In the genomic region with DNA sequence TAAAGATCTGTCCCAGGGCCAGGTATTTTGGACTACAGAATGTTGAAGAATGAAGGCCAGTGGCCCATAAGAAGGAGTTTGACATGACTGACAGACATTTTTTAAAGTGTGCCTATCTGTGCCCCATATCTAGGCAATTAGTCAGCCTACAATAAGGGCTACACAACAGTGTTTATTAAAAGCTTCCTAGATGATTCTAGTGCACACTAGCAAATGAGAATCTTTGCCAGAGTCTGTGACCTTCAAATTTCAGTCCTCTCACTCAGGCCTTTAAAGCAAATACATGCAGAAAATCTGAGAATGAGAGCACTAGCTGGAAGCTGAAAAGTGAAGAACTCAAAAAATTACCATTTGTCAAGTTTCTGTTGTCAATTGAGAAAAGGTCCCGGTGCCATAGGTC, we compare ENCODE assay signal across 1 cellular context.
A peak's percentile ranks its signal among the peaks of the same experiment; 100 is the strongest.
TF ChIP-seq lines count a peak whose summit lies in the region.

No MANE protein-coding gene starts in this region.

TF ChIP-seq in HepG2, 621 proteins besides CTCF, POLR2A, EP300 and RAD21 (continued from another document):
- TF ChIP-seq, protein P1, sequence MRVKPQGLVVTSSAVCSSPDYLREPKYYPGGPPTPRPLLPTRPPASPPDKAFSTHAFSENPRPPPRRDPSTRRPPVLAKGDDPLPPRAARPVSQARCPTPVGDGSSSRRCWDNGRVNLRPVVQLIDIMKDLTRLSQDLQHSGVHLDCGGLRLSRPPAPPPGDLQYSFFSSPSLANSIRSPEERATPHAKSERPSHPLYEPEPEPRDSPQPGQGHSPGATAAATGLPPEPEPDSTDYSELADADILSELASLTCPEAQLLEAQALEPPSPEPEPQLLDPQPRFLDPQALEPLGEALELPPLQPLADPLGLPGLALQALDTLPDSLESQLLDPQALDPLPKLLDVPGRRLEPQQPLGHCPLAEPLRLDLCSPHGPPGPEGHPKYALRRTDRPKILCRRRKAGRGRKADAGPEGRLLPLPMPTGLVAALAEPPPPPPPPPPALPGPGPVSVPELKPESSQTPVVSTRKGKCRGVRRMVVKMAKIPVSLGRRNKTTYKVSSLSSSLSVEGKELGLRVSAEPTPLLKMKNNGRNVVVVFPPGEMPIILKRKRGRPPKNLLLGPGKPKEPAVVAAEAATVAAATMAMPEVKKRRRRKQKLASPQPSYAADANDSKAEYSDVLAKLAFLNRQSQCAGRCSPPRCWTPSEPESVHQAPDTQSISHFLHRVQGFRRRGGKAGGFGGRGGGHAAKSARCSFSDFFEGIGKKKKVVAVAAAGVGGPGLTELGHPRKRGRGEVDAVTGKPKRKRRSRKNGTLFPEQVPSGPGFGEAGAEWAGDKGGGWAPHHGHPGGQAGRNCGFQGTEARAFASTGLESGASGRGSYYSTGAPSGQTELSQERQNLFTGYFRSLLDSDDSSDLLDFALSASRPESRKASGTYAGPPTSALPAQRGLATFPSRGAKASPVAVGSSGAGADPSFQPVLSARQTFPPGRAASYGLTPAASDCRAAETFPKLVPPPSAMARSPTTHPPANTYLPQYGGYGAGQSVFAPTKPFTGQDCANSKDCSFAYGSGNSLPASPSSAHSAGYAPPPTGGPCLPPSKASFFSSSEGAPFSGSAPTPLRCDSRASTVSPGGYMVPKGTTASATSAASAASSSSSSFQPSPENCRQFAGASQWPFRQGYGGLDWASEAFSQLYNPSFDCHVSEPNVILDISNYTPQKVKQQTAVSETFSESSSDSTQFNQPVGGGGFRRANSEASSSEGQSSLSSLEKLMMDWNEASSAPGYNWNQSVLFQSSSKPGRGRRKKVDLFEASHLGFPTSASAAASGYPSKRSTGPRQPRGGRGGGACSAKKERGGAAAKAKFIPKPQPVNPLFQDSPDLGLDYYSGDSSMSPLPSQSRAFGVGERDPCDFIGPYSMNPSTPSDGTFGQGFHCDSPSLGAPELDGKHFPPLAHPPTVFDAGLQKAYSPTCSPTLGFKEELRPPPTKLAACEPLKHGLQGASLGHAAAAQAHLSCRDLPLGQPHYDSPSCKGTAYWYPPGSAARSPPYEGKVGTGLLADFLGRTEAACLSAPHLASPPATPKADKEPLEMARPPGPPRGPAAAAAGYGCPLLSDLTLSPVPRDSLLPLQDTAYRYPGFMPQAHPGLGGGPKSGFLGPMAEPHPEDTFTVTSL (CRISPR knock-in tag; IDR thresholded peaks at IDR 0.05; ENCODE audit: borderline replicate concordance) = peak; percentile 53; the same call in 1 of the 2 replicates
- TF ChIP-seq THAP11 (CRISPR knock-in tag; IDR thresholded peaks at IDR 0.05) = no peak
- TF ChIP-seq ZNF230 (CRISPR knock-in tag; IDR thresholded peaks at IDR 0.05) = no peak
- TF ChIP-seq, protein P2, sequence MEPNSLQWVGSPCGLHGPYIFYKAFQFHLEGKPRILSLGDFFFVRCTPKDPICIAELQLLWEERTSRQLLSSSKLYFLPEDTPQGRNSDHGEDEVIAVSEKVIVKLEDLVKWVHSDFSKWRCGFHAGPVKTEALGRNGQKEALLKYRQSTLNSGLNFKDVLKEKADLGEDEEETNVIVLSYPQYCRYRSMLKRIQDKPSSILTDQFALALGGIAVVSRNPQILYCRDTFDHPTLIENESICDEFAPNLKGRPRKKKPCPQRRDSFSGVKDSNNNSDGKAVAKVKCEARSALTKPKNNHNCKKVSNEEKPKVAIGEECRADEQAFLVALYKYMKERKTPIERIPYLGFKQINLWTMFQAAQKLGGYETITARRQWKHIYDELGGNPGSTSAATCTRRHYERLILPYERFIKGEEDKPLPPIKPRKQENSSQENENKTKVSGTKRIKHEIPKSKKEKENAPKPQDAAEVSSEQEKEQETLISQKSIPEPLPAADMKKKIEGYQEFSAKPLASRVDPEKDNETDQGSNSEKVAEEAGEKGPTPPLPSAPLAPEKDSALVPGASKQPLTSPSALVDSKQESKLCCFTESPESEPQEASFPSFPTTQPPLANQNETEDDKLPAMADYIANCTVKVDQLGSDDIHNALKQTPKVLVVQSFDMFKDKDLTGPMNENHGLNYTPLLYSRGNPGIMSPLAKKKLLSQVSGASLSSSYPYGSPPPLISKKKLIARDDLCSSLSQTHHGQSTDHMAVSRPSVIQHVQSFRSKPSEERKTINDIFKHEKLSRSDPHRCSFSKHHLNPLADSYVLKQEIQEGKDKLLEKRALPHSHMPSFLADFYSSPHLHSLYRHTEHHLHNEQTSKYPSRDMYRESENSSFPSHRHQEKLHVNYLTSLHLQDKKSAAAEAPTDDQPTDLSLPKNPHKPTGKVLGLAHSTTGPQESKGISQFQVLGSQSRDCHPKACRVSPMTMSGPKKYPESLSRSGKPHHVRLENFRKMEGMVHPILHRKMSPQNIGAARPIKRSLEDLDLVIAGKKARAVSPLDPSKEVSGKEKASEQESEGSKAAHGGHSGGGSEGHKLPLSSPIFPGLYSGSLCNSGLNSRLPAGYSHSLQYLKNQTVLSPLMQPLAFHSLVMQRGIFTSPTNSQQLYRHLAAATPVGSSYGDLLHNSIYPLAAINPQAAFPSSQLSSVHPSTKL (CRISPR knock-in tag; IDR thresholded peaks at IDR 0.05) = peak; percentile 34; the same call in 1 of the 2 replicates
- TF ChIP-seq AGO1 (IDR thresholded peaks at IDR 0.05; ENCODE audit: low read depth, low read length, poor library complexity, severe bottlenecking) = no peak
- TF ChIP-seq ZSCAN9 (CRISPR knock-in tag; IDR thresholded peaks at IDR 0.05; ENCODE audit: borderline replicate concordance) = no peak
- TF ChIP-seq ZBTB33 (CRISPR knock-in tag; IDR thresholded peaks at IDR 0.05) = no peak
- TF ChIP-seq ZFX (CRISPR knock-in tag; IDR thresholded peaks at IDR 0.05; ENCODE audit: low read depth) = 0 out of 2 replicates have a peak, but pooled peaks have one; percentile 21
- no peak for TF ChIP-seq CREB1 (IDR thresholded peaks at IDR 0.05)
- peak; percentile 38; the same call in 1 of the 2 replicates for TF ChIP-seq CREB1 (CRISPR knock-in tag; IDR thresholded peaks at IDR 0.05)
- TF ChIP-seq FLYWCH1 (CRISPR knock-in tag; IDR thresholded peaks at IDR 0.05) = no peak
TF ChIP-seq in HepG2: peak in this region for 4.
